In genomic region chr11:43643898-43644625, GRCh38 we compare ENCODE assay signal across 8 cellular contexts. TPM values are rescaled to one million over a fixed set of nuclear protein-coding genes. Genes with fewer than 3 reads are reported as not detected.
DNase-seq lines count a peak whose midpoint lies in the region; ATAC-seq and TF ChIP-seq lines count a peak whose summit lies in the region.

No MANE protein-coding gene starts in this region.

- peak overlapping the region; percentile 92 to 97 for H3K4me3 Mint-ChIP-seq in activated T-cell treated with anti-CD3 and anti-CD28 coated beads, Interleukin-2, amount 50 U/mL, for 72 hours

- peaks cover 2 to 4% of the 10 kb centered on the region in 2 donors for H3K9me3 Mint-ChIP-seq in activated T-cell treated with anti-CD3 and anti-CD28 coated beads, Interleukin-2, amount 50 U/mL, for 72 hours

- H3K27ac ChIP-seq in esophagus squamous epithelium, result peak overlapping the region; percentile 79 to 88 (median 80)

- H3K36me3 Mint-ChIP-seq in activated T-cell treated with anti-CD3 and anti-CD28 coated beads, Interleukin-2, amount 50 U/mL, for 72 hours (ENCODE audit: insufficient read depth in 2 of 2), result peaks cover 3 to 9% of the 10 kb centered on the region in 2 donors

- H3K36me3 ChIP-seq in esophagus squamous epithelium, result no peaks in the 10 kb centered on the region

- peaks cover 19% of the 10 kb centered on the region for H3K27me3 Mint-ChIP-seq in activated T-cell treated with anti-CD3 and anti-CD28 coated beads, Interleukin-2, amount 50 U/mL, for 72 hours (ENCODE audit: low read depth)

- peak in 1 of 6 experiments; percentile 49 for TF ChIP-seq CTCF in esophagus squamous epithelium (IDR thresholded peaks at IDR 0.05)

- peak in 1 of 4 donors; percentile 30 for TF ChIP-seq POLR2A in esophagus squamous epithelium (IDR thresholded peaks at IDR 0.05)

- H3K4me3 ChIP-seq in Jurkat, Clone E6-1 (ENCODE audit: low read length), result peak overlapping the region; percentile 99
- H3K4me3 ChIP-seq in esophagus squamous epithelium, result peak overlapping the region; percentile 75 to 91 (median 78)

- H3K4me1 ChIP-seq in esophagus squamous epithelium, result peaks cover 4 to 30% (median 7%) of the 10 kb centered on the region in 3 donors

- H3K27me3 ChIP-seq in esophagus squamous epithelium, result peaks cover 0 to 24% (median 1%) of the 10 kb centered on the region in 4 donors

- WGBS in esophagus squamous epithelium, 2 donors, result 0% methylated on average over 15 to 27 of the region's 33 CpGs

- H3K27ac Mint-ChIP-seq in activated T-cell treated with anti-CD3 and anti-CD28 coated beads, Interleukin-2, amount 50 U/mL, for 72 hours, result peak overlapping the region; percentile 93

- H3K4me1 Mint-ChIP-seq in activated T-cell treated with anti-CD3 and anti-CD28 coated beads, Interleukin-2, amount 50 U/mL, for 72 hours (ENCODE audit: low read depth), result peaks cover 33% of the 10 kb centered on the region

- DNase-seq in DMS79 (lab: John Stamatoyannopoulos, UW) (peak; percentile 51), esophagus squamous epithelium (lab: John Stamatoyannopoulos, UW) (peak; percentile 47), myocyte (ENCODE audit: low read depth) (peak; percentile 87)
- peak; percentile 86 for DNase-seq in Jurkat, Clone E6-1 (ENCODE audit: low read depth, low spot score)
- peak; percentile 91 for DNase-seq in activated T-cell treated with anti-CD3 and anti-CD28 coated beads, Interleukin-2, amount 50 U/mL, for 72 hours
- peak; percentile 77 to 81 for DNase-seq in stimulated activated CD8-positive, alpha-beta memory T cell treated with anti-CD3 and anti-CD28 coated beads, Interleukin-7, amount 100 ng/mL, for 4 hours (ENCODE audit: low read depth in 2 of 2)

- intact Hi-C loops in esophagus squamous epithelium (cut with DNase I), result no loop called here

- no peaks in the 10 kb centered on the region for H3K9me3 ChIP-seq in esophagus squamous epithelium

- peak; percentile 99 for ATAC-seq in GM21717 (IDR thresholded peaks at IDR 0.05; ENCODE audit: unreplicated experiment)
- peak; percentile 99 for ATAC-seq in activated T-cell treated with anti-CD3 and anti-CD28 coated beads, Interleukin-2, amount 50 U/mL, for 72 hours (replicated peaks in 1 of 2)

TF ChIP-seq in PFSK-1, 5 proteins besides CTCF, POLR2A, EP300 and RAD21:
- no peak for TF ChIP-seq SIN3A (IDR thresholded peaks at IDR 0.05; ENCODE audit: borderline replicate concordance, insufficient read depth, low read length)
- peak; percentile 87 for TF ChIP-seq POLR2AphosphoS5 (IDR thresholded peaks at IDR 0.05; ENCODE audit: low read depth, low read length)
- TF ChIP-seq TAF1 (IDR thresholded peaks at IDR 0.05; ENCODE audit: borderline replicate concordance, insufficient read depth, low read length), result peak; percentile 86
- peak; percentile 50 for TF ChIP-seq FOXP2 (optimal IDR thresholded peaks at IDR 0.05; ENCODE audit: borderline replicate concordance, extremely low read depth, extremely low read length, insufficient read depth)
- TF ChIP-seq, protein P1, sequence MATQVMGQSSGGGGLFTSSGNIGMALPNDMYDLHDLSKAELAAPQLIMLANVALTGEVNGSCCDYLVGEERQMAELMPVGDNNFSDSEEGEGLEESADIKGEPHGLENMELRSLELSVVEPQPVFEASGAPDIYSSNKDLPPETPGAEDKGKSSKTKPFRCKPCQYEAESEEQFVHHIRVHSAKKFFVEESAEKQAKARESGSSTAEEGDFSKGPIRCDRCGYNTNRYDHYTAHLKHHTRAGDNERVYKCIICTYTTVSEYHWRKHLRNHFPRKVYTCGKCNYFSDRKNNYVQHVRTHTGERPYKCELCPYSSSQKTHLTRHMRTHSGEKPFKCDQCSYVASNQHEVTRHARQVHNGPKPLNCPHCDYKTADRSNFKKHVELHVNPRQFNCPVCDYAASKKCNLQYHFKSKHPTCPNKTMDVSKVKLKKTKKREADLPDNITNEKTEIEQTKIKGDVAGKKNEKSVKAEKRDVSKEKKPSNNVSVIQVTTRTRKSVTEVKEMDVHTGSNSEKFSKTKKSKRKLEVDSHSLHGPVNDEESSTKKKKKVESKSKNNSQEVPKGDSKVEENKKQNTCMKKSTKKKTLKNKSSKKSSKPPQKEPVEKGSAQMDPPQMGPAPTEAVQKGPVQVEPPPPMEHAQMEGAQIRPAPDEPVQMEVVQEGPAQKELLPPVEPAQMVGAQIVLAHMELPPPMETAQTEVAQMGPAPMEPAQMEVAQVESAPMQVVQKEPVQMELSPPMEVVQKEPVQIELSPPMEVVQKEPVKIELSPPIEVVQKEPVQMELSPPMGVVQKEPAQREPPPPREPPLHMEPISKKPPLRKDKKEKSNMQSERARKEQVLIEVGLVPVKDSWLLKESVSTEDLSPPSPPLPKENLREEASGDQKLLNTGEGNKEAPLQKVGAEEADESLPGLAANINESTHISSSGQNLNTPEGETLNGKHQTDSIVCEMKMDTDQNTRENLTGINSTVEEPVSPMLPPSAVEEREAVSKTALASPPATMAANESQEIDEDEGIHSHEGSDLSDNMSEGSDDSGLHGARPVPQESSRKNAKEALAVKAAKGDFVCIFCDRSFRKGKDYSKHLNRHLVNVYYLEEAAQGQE (IDR thresholded peaks at IDR 0.05; ENCODE audit: insufficient read depth in 1 of 2, low read depth in 2 of 2, low read length in 2 of 2), result peak in 1 of 2 experiments; percentile 60; a peak in 1 of 4 replicates

RNA-seq across cellular contexts. Expression of gene HSD17B12, which starts 36.5 kb away (rescaled TPM):
- polyA plus RNA-seq in Jurkat, Clone E6-1 (2012; ENCODE audit: insufficient read depth, insufficient read length), result 10.9 TPM
- 47.3 TPM for polyA plus RNA-seq in PFSK-1 (2012; ENCODE audit: insufficient read length, low read depth)
- 10 to 100 TPM; 46.2 to 49.0 TPM for total RNA-seq in activated T-cell treated with anti-CD3 and anti-CD28 coated beads, Interleukin-2, amount 50 U/mL, for 72 hours
- 10 to 100 TPM; 26.1 to 83.6 (median 59.1) TPM for total RNA-seq in esophagus squamous epithelium
- 51.9 and 82.2 TPM in 2 replicates for total RNA-seq in myocyte
- polyA plus RNA-seq in myocyte (2012), result 24.1 TPM

Comparison
In these comparisons a context has a peak if more than half of its experiments do, and no peak if none do; other contexts are left out.
1. Peak in every context shown above with its lines: DNase-seq, ATAC-seq, H3K4me3 ChIP-seq and H3K27ac ChIP-seq.